In genomic region chr3:116453676-116454346, GRCh38 we compare ENCODE assay signal across 13 cellular contexts. TPM values are rescaled to one million over a fixed set of nuclear protein-coding genes. Genes with fewer than 3 reads are reported as not detected.
A peak's percentile ranks its signal among the peaks of the same experiment; 100 is the strongest.
DNase-seq lines count a peak whose midpoint lies in the region; TF ChIP-seq lines count a peak whose summit lies in the region.
"Had no signal": no experiment of that assay in that cellular context is flagged by ENCODE, and none has a peak within 500 bp of the region (broad histone marks: within the 10 kb centered on the region; RNA-seq: fewer than 3 reads in every experiment).

No MANE protein-coding gene starts in this region.

- no CpG with 5 or more reads among the region's 1 CpG for WGBS in mesenchymal stem cell

- no peak overlapping the region for H2BK5ac ChIP-seq in mesenchymal stem cell (ENCODE audit: low read depth, low read length, poor library complexity, severe bottlenecking)

- no peaks in the 10 kb centered on the region for H3K79me1 ChIP-seq in mesenchymal stem cell (replicated peaks; ENCODE audit: low read length, poor library complexity, severe bottlenecking)

- no peak overlapping the region for H3K9ac ChIP-seq in mesenchymal stem cell (ENCODE audit: low read length)

- H2BK120ac ChIP-seq in mesenchymal stem cell (ENCODE audit: low read depth, low read length), result no peak overlapping the region

- H3K9me3 ChIP-seq in mesenchymal stem cell (ENCODE audit: control insufficient read depth, low read length), result no peaks in the 10 kb centered on the region
- H3K9me3 ChIP-seq: vagina had no signal

- H3K27ac ChIP-seq in mesenchymal stem cell (ENCODE audit: low read length, poor library complexity, severe bottlenecking), result no peak overlapping the region
- H3K27ac ChIP-seq: vagina had no signal

- no peak overlapping the region for H3K4me3 Mint-ChIP-seq in HFFc6
- H3K4me3 Mint-ChIP-seq: activated naive CD4-positive, alpha-beta T cell treated with anti-CD3 and anti-CD28 coated beads, Interleukin-2, amount 50 U/mL, for 24 hours had no signal

- TF ChIP-seq CTCF in HFFc6 (IDR thresholded peaks at IDR 0.05), result peak; percentile 40; the same call in 1 of the 2 replicates
- peak; percentile 43 for TF ChIP-seq CTCF in astrocyte of the spinal cord (IDR thresholded peaks at IDR 0.05; ENCODE audit: low read depth, low read length)

- H2BK12ac ChIP-seq in mesenchymal stem cell (ENCODE audit: low read length in 2 of 2), result no peak overlapping the region

- H3K27me3 ChIP-seq in mesenchymal stem cell (ENCODE audit: control insufficient read depth in 1 of 2, insufficient read depth in 1 of 2, low read length in 2 of 2), result no peaks in the 10 kb centered on the region
- H3K27me3 ChIP-seq: vagina had no signal

- no peak overlapping the region for H3K27ac Mint-ChIP-seq in HFFc6
- H3K27ac Mint-ChIP-seq: activated naive CD4-positive, alpha-beta T cell treated with anti-CD3 and anti-CD28 coated beads, Interleukin-2, amount 50 U/mL, for 24 hours had no signal

- H3K4me2 ChIP-seq in mesenchymal stem cell (ENCODE audit: low read length, poor library complexity, severe bottlenecking), result no peak overlapping the region

- no peaks in the 10 kb centered on the region for H3K4me1 Mint-ChIP-seq in HFFc6 (ENCODE audit: low read depth)
- H3K4me1 Mint-ChIP-seq: activated naive CD4-positive, alpha-beta T cell treated with anti-CD3 and anti-CD28 coated beads, Interleukin-2, amount 50 U/mL, for 24 hours had no signal

- peaks cover 26% of the 10 kb centered on the region for H3K9me3 Mint-ChIP-seq in HFFc6

- H2BK15ac ChIP-seq in mesenchymal stem cell (ENCODE audit: low read depth, poor library complexity, severe bottlenecking), result no peak overlapping the region

- H3K4me3 ChIP-seq in astrocyte of the spinal cord (ENCODE audit: low read depth, low read length) (no peak overlapping the region), mesenchymal stem cell (ENCODE audit: insufficient read depth in 1 of 2, low read depth in 1 of 2, low read length in 2 of 2) (no peak overlapping the region)
- H3K4me3 ChIP-seq: vagina had no signal

- H3K36me3 Mint-ChIP-seq in HFFc6 (ENCODE audit: low read depth), result no peaks in the 10 kb centered on the region
- H3K36me3 Mint-ChIP-seq: activated naive CD4-positive, alpha-beta T cell treated with anti-CD3 and anti-CD28 coated beads, Interleukin-2, amount 50 U/mL, for 24 hours had no signal

- no peak overlapping the region for H3K18ac ChIP-seq in mesenchymal stem cell (ENCODE audit: low read depth in 1 of 2, low read length in 2 of 2)

- H4K91ac ChIP-seq in mesenchymal stem cell (ENCODE audit: low read length), result no peak overlapping the region

- no peak overlapping the region for H2AFZ ChIP-seq in mesenchymal stem cell (ENCODE audit: low read depth, low read length)

- no peak overlapping the region for H4K8ac ChIP-seq in mesenchymal stem cell (ENCODE audit: low read length)

- H3K23ac ChIP-seq in mesenchymal stem cell (ENCODE audit: low read length in 2 of 2), result no peak overlapping the region

- H3K27me3 Mint-ChIP-seq in HFFc6 (ENCODE audit: insufficient read depth), result no peaks in the 10 kb centered on the region
- H3K27me3 Mint-ChIP-seq: activated naive CD4-positive, alpha-beta T cell treated with anti-CD3 and anti-CD28 coated beads, Interleukin-2, amount 50 U/mL, for 24 hours had no signal

- no peak overlapping the region for H3K4ac ChIP-seq in mesenchymal stem cell (ENCODE audit: low read depth in 1 of 2, low read length in 2 of 2)

- H2AK5ac ChIP-seq in mesenchymal stem cell (ENCODE audit: low read length, severe bottlenecking), result no peak overlapping the region

- no peaks in the 10 kb centered on the region for H3K4me1 ChIP-seq in mesenchymal stem cell (ENCODE audit: control insufficient read depth, insufficient read depth, low read depth, low read length)
- H3K4me1 ChIP-seq: vagina had no signal

- no peaks in the 10 kb centered on the region for H3K36me3 ChIP-seq in mesenchymal stem cell (ENCODE audit: control insufficient read depth in 1 of 2, insufficient read depth in 2 of 2, low read depth in 1 of 2, low read length in 2 of 2)
- H3K36me3 ChIP-seq: vagina had no signal

- no peak overlapping the region for H3K14ac ChIP-seq in mesenchymal stem cell (ENCODE audit: low read length in 2 of 2)

- DNase-seq in AG20443 (ENCODE audit: low spot score), result peak; percentile 16
- no peak for DNase-seq in HFFc6
- peak; percentile 33 for DNase-seq in astrocyte of the spinal cord (ENCODE audit: low read depth, low spot score)
- DNase-seq in mesenchymal stem cell, result peak; percentile 41
- DNase-seq in SW 1271 (lab: John Stamatoyannopoulos, UW), result no peak
- DNase-seq in dedifferentiated amniotic fluid mesenchymal stem cell (ENCODE audit: extremely low spot score), result no peak
- DNase-seq in SIG-M5 (lab: John Stamatoyannopoulos, UW), result no peak
- no peak for DNase-seq in HuH-7 (ENCODE audit: low spot score)
- DNase-seq: effector CD8-positive, alpha-beta T cell; NCI-H187 treated with DMSO at 0.1 percent for 48 hours; stimulated activated CD8-positive, alpha-beta memory T cell treated with anti-CD3 and anti-CD28 coated beads, Interleukin-4, amount 100 ng/mL, for 48 hours had no signal

- in situ Hi-C loops in astrocyte of the spinal cord (cut with HindIII; ENCODE audit: low sequenced_read_pairs), result no loop called here

RNA-seq across cellular contexts. Expression of gene LSAMP, which starts 8.5 kb away (rescaled TPM):
- total RNA-seq in HFFc6 (2021; fragmentation: NEBNext Ultra II Directional; extraction: Animal tissue kit (Norgen Biotek cat#: 25700)), result not detected
- 3.8 TPM for polyA plus RNA-seq in mesenchymal stem cell (2013, experiment 1 of 2)
- polyA plus RNA-seq in mesenchymal stem cell (2013, experiment 2 of 2), result 3.8 TPM

Comparison
In these comparisons a context has a peak if more than half of its experiments do, and no peak if none do; other contexts are left out.
1. DNase-seq: peak in AG20443 (single experiment), astrocyte of the spinal cord (single experiment) and mesenchymal stem cell (single experiment); none in HFFc6 (single experiment), SW 1271 (0 of 2), dedifferentiated amniotic fluid mesenchymal stem cell (single experiment), SIG-M5 (single experiment) and HuH-7 (single experiment).